In the genomic region with DNA sequence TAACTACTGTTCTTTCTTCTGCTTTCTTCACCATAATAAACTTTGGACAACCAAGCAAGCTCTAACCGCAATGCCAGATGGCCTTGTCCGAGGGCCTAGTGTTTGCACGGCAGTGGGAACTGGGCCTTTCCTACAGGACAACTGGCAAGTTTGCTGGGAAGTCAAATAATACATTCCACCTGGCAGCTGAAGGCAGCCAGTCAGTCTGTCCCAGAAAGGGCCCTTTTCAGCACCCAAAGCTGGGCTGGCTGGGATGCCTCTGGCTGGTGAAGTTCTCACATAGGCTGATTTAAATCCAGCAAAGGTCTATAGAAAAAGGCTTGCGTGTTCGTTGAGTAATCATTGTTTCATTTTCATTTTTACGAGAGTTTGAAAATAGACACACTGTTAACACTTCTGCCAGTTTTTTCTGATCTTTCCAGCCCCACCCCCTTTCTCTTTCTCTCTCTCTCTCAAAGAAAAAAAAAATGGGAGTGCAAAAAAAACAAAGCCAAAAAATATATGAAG, we compare ENCODE assay signal across 8 cellular contexts.
DNase-seq lines count a peak whose midpoint lies in the region; TF ChIP-seq lines count a peak whose summit lies in the region.

No MANE protein-coding gene starts in this region.

- H3K9me3 Mint-ChIP-seq in osteocyte (ENCODE audit: unreplicated experiment), result no peaks in the 10 kb centered on the region

- no peaks in the 10 kb centered on the region for H3K9me2 ChIP-seq in GM23248 (ENCODE audit: insufficient read depth)

- H2AFZ ChIP-seq in GM23248, result peak overlapping the region; percentile 75

- peaks cover 11% of the 10 kb centered on the region for H3K36me3 Mint-ChIP-seq in osteocyte (ENCODE audit: unreplicated experiment)

- H3K4me1 Mint-ChIP-seq in osteocyte (ENCODE audit: unreplicated experiment), result no peaks in the 10 kb centered on the region

- intact Hi-C loops in colonic mucosa (cut with DNase I), result no loop called here

- TF ChIP-seq CTCF in GM12865 (IDR thresholded peaks at IDR 0.05; ENCODE audit: insufficient read depth, low read depth, low read length, missing control alignments) (no peak), colonic mucosa (IDR thresholded peaks at IDR 0.05) (no peak), osteocyte (IDR thresholded peaks at IDR 0.05) (no peak)

- peak overlapping the region; percentile 11; the same call in 1 of the 2 replicates for H3K4me3 ChIP-seq in GM12865 (ENCODE audit: low read depth, low read length)
- H3K4me3 ChIP-seq in GM23248, result peak overlapping the region; percentile 56
- H3K4me3 ChIP-seq in colonic mucosa, result no peak overlapping the region

- no peak overlapping the region for H3K4me3 Mint-ChIP-seq in osteocyte (ENCODE audit: unreplicated experiment)

- no peaks in the 10 kb centered on the region for H3K79me2 ChIP-seq in GM23248 (ENCODE audit: insufficient read depth)

- peak overlapping the region; percentile 93 for H3K27ac ChIP-seq in GM23248
- H3K27ac ChIP-seq in colonic mucosa, result peak overlapping the region; percentile 83

- peaks cover 13% of the 10 kb centered on the region for H3K4me1 ChIP-seq in GM23248 (ENCODE audit: insufficient read depth)
- H3K4me1 ChIP-seq in colonic mucosa, result no peaks in the 10 kb centered on the region

- H3K27ac Mint-ChIP-seq in osteocyte (ENCODE audit: unreplicated experiment), result no peak overlapping the region

- H3K9me3 ChIP-seq in GM23248 (ENCODE audit: low read depth) (no peaks in the 10 kb centered on the region), colonic mucosa (no peaks in the 10 kb centered on the region)

- no peaks in the 10 kb centered on the region for H4K20me1 ChIP-seq in GM23248 (ENCODE audit: insufficient read depth)

- H3K36me3 ChIP-seq in GM23248 (ENCODE audit: low read depth) (no peaks in the 10 kb centered on the region), colonic mucosa (no peaks in the 10 kb centered on the region)

- in situ Hi-C loops in GM23248 (cut with MboI), result no loop called here

- H3K27me3 ChIP-seq in GM23248 (replicated peaks; ENCODE audit: insufficient read depth) (no peaks in the 10 kb centered on the region), colonic mucosa (no peaks in the 10 kb centered on the region)

- peak overlapping the region; percentile 78 for H3K4me2 ChIP-seq in GM23248 (ENCODE audit: unreplicated experiment)

- H3K9ac ChIP-seq in GM23248 (peak overlapping the region; percentile 86), colonic mucosa (ENCODE audit: low read depth in 2 of 2, low read length in 2 of 2) (peak overlapping the region in 1 of 2 donors; percentile 30)

- peak; percentile 69 for DNase-seq in GM12865 (ENCODE audit: low read depth)
- peak; percentile 88 for DNase-seq in GM23248
- DNase-seq in NOMO-1 treated with DMSO at 0.1 percent for 48 hours (lab: John Stamatoyannopoulos, UW; ENCODE audit: unreplicated experiment), result peak; percentile 85
- peak; percentile 47 for DNase-seq in colonic mucosa
- DNase-seq in osteocyte (ENCODE audit: extremely low spot score, unreplicated experiment), result peak; percentile 62
- no peak for DNase-seq in NCI-H526 treated with DMSO at 0.1 percent for 48 hours (lab: John Stamatoyannopoulos, UW)
- DNase-seq in DMS153 treated with DMSO at 0.1 percent for 48 hours (lab: John Stamatoyannopoulos, UW; ENCODE audit: unreplicated experiment), result no peak
- DNase-seq in central memory CD4-positive, alpha-beta T cell, result no peak

- H3K27me3 Mint-ChIP-seq in osteocyte (ENCODE audit: unreplicated experiment), result peaks cover 2% of the 10 kb centered on the region

- H3F3A ChIP-seq in GM23248 (ENCODE audit: insufficient read depth), result peaks cover 28% of the 10 kb centered on the region; the same call in 1 of the 2 replicates

- WGBS in GM23248 (ENCODE audit: low coverage in 1 of 2, low lambda C conversion rate in 2 of 2, missing lambda C conversion rate in 2 of 2), 2 experiments, result 1 to 5% methylated on average over 6 of the region's 6 CpGs

Comparison
In these comparisons a context has a peak if more than half of its experiments do, and no peak if none do; other contexts are left out.
1. DNase-seq: peak in GM12865 (single experiment), GM23248 (single experiment), NOMO-1 treated with DMSO at 0.1 percent for 48 hours (single experiment), colonic mucosa (single experiment) and osteocyte (single experiment); none in NCI-H526 treated with DMSO at 0.1 percent for 48 hours (single experiment), DMS153 treated with DMSO at 0.1 percent for 48 hours (single experiment) and central memory CD4-positive, alpha-beta T cell (single experiment).